Comparison of ENCODE assay signal across 8 cellular contexts in the genomic region with DNA sequence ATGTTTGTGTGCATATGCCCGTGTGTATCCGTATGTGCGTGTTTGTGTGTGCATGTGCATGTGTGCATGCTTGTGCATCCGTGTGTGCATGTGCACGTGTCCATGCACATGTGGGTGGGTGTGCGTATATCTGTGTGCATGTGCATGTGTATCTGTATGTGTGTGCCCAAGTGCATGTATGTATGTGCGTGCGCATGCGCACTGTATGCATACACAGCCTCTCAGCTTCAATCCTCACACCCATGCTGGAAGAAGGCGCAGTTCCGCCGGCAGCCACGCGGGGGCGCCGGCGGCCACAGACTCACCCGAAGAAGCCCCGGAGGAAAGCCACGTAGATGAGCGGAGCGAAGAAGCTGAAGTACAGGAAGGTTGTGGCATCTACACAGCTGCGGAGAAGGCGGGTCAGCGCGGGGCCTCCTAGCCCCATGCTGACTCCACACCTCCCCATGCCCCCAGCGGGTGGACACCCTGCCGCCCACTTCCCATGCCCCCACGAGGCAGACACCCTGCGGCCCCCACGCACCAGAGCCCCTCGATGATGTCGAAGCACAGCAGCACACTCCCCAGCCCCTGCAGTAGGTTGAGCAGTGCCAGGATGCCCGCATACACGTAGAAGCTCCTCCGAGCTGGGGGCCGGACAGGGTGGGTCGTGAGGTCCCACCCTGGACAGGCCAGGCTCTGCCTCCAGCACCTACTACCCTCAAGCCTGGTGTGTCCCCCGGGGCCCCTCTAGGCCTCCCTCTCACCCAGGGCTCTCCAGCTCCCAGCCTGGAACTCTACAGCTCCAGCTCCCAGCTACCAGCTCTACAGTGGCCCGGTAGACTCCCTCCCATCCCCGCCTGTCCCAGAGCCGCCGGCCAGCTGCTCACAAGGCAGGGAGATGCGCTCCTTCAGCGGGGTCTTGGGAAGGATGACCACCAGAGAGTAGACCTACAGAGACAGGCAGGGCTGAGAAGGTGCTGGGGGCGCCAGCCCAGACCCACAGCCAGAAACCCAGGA. TPM values are rescaled to one million over a fixed set of nuclear protein-coding genes. Genes with fewer than 3 reads are reported as not detected.
DNase-seq lines count a peak whose midpoint lies in the region; TF ChIP-seq lines count a peak whose summit lies in the region.

No MANE protein-coding gene starts in this region.

- no peaks in the 10 kb centered on the region for H3K27me3 ChIP-seq in SJSA1 (replicated peaks)
- no peaks in the 10 kb centered on the region for H3K27me3 ChIP-seq in osteoblast (ENCODE audit: insufficient read depth, low read length)
- no peaks in the 10 kb centered on the region for H3K27me3 ChIP-seq in thyroid gland

- WGBS in thyroid gland, 2 donors: 36 to 43% methylated on average over 24 to 34 of the region's 46 CpGs

- DNase-seq in GM03348 (ENCODE audit: low spot score): peak; percentile 98
- DNase-seq in HFF-Myc (ENCODE audit: extremely low read depth, low read depth): peak; percentile 73
- DNase-seq in NAMALWA (ENCODE audit: low spot score): peak; percentile 93
- peak; percentile 81 to 90 for DNase-seq in SJSA1 (ENCODE audit: low read depth in 1 of 2, low spot score in 2 of 2)
- peak; percentile 67 for DNase-seq in activated gamma-delta T cell (lab: John Stamatoyannopoulos, UW)
- DNase-seq in foreskin fibroblast: peak; percentile 88 to 96
- DNase-seq in osteoblast (ENCODE audit: insufficient read length, low spot score, missing footprints): peak; percentile 99
- DNase-seq in thyroid gland: peak; percentile 78 to 83

- H2AFZ ChIP-seq in osteoblast (ENCODE audit: low read length): peak overlapping the region; percentile 13

- H3K4me1 ChIP-seq in SJSA1 (replicated peaks) (peaks cover 4% of the 10 kb centered on the region), osteoblast (ENCODE audit: insufficient read depth, low read length) (no peaks in the 10 kb centered on the region), thyroid gland (peaks cover 8 to 10% of the 10 kb centered on the region in 2 donors)

- H3K36me3 ChIP-seq in SJSA1 (peaks cover 89% of the 10 kb centered on the region), osteoblast (ENCODE audit: insufficient read depth, low read length) (peaks cover 56% of the 10 kb centered on the region), thyroid gland (peaks cover 13 to 14% of the 10 kb centered on the region in 2 donors)

- H4K20me1 ChIP-seq in osteoblast (ENCODE audit: insufficient read depth, low read length): peaks cover 55% of the 10 kb centered on the region

- TF ChIP-seq CTCF in HFF-Myc (IDR thresholded peaks at IDR 0.05; ENCODE audit: low read depth, low read length, missing control alignments) (peak; percentile 100), foreskin fibroblast (IDR thresholded peaks at IDR 0.05; ENCODE audit: low read depth, low read length) (peak; percentile 100), osteoblast (IDR thresholded peaks at IDR 0.05; ENCODE audit: extremely low read depth, low read depth, low read length) (peak; percentile 99), thyroid gland (IDR thresholded peaks at IDR 0.05) (peak; percentile 86 to 99 (median 96))

- H3K9me3 ChIP-seq in SJSA1 (replicated peaks) (no peaks in the 10 kb centered on the region), osteoblast (ENCODE audit: low read depth, low read length) (no peaks in the 10 kb centered on the region), thyroid gland (no peaks in the 10 kb centered on the region)

- TF ChIP-seq POLR2A in thyroid gland (IDR thresholded peaks at IDR 0.05): no peak

- intact Hi-C loops in thyroid gland (cut with DNase I): no loop called here

- H3K27ac ChIP-seq in SJSA1 (no peak overlapping the region), osteoblast (ENCODE audit: low read depth, low read length) (peak overlapping the region; percentile 14), thyroid gland (no peak overlapping the region)

- H3K79me2 ChIP-seq in osteoblast (ENCODE audit: insufficient read depth, low read length): peaks cover 47% of the 10 kb centered on the region

- H3K4me3 ChIP-seq in HFF-Myc (replicated peaks; ENCODE audit: low read depth, low read length): no peak overlapping the region
- no peak overlapping the region for H3K4me3 ChIP-seq in SJSA1
- no peak overlapping the region for H3K4me3 ChIP-seq in foreskin fibroblast (ENCODE audit: low read depth in 1 of 2, low read length in 2 of 2)
- H3K4me3 ChIP-seq in osteoblast (ENCODE audit: insufficient read depth, low read length): no peak overlapping the region
- no peak overlapping the region for H3K4me3 ChIP-seq in thyroid gland (replicated peaks in 1 of 3)

- H3K4me2 ChIP-seq in osteoblast (ENCODE audit: insufficient read depth, low read length): peak overlapping the region; percentile 9

RNA-seq across cellular contexts. Expression of a gene that starts 15.4 kb away (rescaled TPM):
- total RNA-seq in SJSA1 (2014; rRNA removed; shearing (Covaris generic)): 60.5 and 73.9 TPM in 2 replicates
- total RNA-seq in osteoblast (29.5 and 30.4 TPM in 2 replicates), thyroid gland (10 to 100 TPM; 36.2 to 47.5 (median 43.2) TPM)

RNA-seq across cellular contexts. Expression of a gene that starts 23.0 kb away (rescaled TPM):
- total RNA-seq in SJSA1 (2014; rRNA removed; shearing (Covaris generic)): 90.1 and 130 TPM in 2 replicates
- total RNA-seq in osteoblast (14.5 and 15.3 TPM in 2 replicates), thyroid gland (10 to 100 TPM in 1 of 4 donors, 1 to 10 TPM in 3; 7.5 to 15.1 (median 9.5) TPM)

RNA-seq across cellular contexts. Expression of a gene that starts 53.8 kb away (rescaled TPM):
- total RNA-seq in SJSA1 (2014; rRNA removed; shearing (Covaris generic)): 0.94 and 2.6 TPM in 2 replicates
- total RNA-seq in osteoblast (0.36 and 0.59 TPM in 2 replicates), thyroid gland (1 to 10 TPM; 3.2 to 9.4 (median 8.0) TPM)
